ENCODE assay signal across 15 cellular contexts in the genomic region with DNA sequence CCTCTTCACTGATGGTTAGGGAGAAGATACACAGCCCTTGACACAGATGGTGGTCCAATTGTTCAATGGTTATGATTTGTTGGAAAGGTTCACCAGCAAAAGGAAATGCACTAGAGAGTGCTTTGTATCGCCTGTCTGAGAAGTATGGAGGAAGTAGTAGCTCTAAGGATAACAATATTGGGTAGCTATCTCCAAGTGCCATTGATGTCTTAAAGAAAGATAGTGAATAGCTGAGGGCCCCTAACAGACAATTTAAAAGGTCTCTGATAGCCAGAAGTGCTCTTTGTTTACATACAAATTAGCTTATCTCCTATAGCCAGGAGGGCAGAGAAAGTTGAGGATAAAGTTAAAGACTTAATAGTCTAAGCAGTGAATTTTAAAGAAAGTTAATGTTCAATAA. TPM values are rescaled to one million over a fixed set of nuclear protein-coding genes. Genes with fewer than 3 reads are reported as not detected.
DNase-seq lines count a peak whose midpoint lies in the region; ATAC-seq lines count a peak whose summit lies in the region.
"Had no signal": no experiment of that assay in that cellular context is flagged by ENCODE, and none has a peak within 500 bp of the region (broad histone marks: within the 10 kb centered on the region; RNA-seq: fewer than 3 reads in every experiment).

No MANE protein-coding gene starts in this region.

- H3K4me3 Mint-ChIP-seq in activated CD4-positive, alpha-beta memory T cell treated with anti-CD3 and anti-CD28 coated beads, Interleukin-2, amount 10 ng/mL, durations not matched to agents 7 days and 5 days: no peak overlapping the region
- no peak overlapping the region for H3K4me3 Mint-ChIP-seq in activated CD4-positive, alpha-beta memory T cell treated with anti-CD3 and anti-CD28 coated beads for 36 hours
- H3K4me3 Mint-ChIP-seq in central memory CD8-positive, alpha-beta T cell: no peak overlapping the region
- H3K4me3 Mint-ChIP-seq in natural killer cell treated with Interleukin-12 subunit alpha and Interleukin-12 subunit beta and Interleukin-15 and Interleukin-18, amount 100 ng/mL, for 72 hours: peak overlapping the region; percentile 18

- H3K4me1 Mint-ChIP-seq in activated CD4-positive, alpha-beta memory T cell treated with anti-CD3 and anti-CD28 coated beads, Interleukin-2, amount 10 ng/mL, durations not matched to agents 7 days and 5 days: peaks cover 25% of the 10 kb centered on the region
- H3K4me1 Mint-ChIP-seq in activated CD4-positive, alpha-beta memory T cell treated with anti-CD3 and anti-CD28 coated beads for 36 hours (ENCODE audit: low read depth): peaks cover 21% of the 10 kb centered on the region
- H3K4me1 Mint-ChIP-seq in central memory CD8-positive, alpha-beta T cell: peaks cover 23% of the 10 kb centered on the region
- H3K4me1 Mint-ChIP-seq in natural killer cell treated with Interleukin-12 subunit alpha and Interleukin-12 subunit beta and Interleukin-15 and Interleukin-18, amount 100 ng/mL, for 72 hours (ENCODE audit: low read depth in 2 of 2): peaks cover 15 to 18% of the 10 kb centered on the region in 2 donors

- no peaks in the 10 kb centered on the region for H3K27me3 Mint-ChIP-seq in activated CD4-positive, alpha-beta memory T cell treated with anti-CD3 and anti-CD28 coated beads, Interleukin-2, amount 10 ng/mL, durations not matched to agents 7 days and 5 days
- no peaks in the 10 kb centered on the region for H3K27me3 Mint-ChIP-seq in activated CD4-positive, alpha-beta memory T cell treated with anti-CD3 and anti-CD28 coated beads for 36 hours
- no peaks in the 10 kb centered on the region for H3K27me3 Mint-ChIP-seq in central memory CD8-positive, alpha-beta T cell
- H3K27me3 Mint-ChIP-seq in natural killer cell treated with Interleukin-12 subunit alpha and Interleukin-12 subunit beta and Interleukin-15 and Interleukin-18, amount 100 ng/mL, for 72 hours: no peaks in the 10 kb centered on the region

- H3K9me3 Mint-ChIP-seq in activated CD4-positive, alpha-beta memory T cell treated with anti-CD3 and anti-CD28 coated beads, Interleukin-2, amount 10 ng/mL, durations not matched to agents 7 days and 5 days: peaks cover 21% of the 10 kb centered on the region
- H3K9me3 Mint-ChIP-seq in activated CD4-positive, alpha-beta memory T cell treated with anti-CD3 and anti-CD28 coated beads for 36 hours: peaks cover 18% of the 10 kb centered on the region
- no peaks in the 10 kb centered on the region for H3K9me3 Mint-ChIP-seq in central memory CD8-positive, alpha-beta T cell
- H3K9me3 Mint-ChIP-seq in natural killer cell treated with Interleukin-12 subunit alpha and Interleukin-12 subunit beta and Interleukin-15 and Interleukin-18, amount 100 ng/mL, for 72 hours: peaks cover 3% of the 10 kb centered on the region

- peaks cover 9% of the 10 kb centered on the region for H3K36me3 Mint-ChIP-seq in activated CD4-positive, alpha-beta memory T cell treated with anti-CD3 and anti-CD28 coated beads, Interleukin-2, amount 10 ng/mL, durations not matched to agents 7 days and 5 days (ENCODE audit: low read depth)
- H3K36me3 Mint-ChIP-seq in activated CD4-positive, alpha-beta memory T cell treated with anti-CD3 and anti-CD28 coated beads for 36 hours: no peaks in the 10 kb centered on the region
- H3K36me3 Mint-ChIP-seq in central memory CD8-positive, alpha-beta T cell (ENCODE audit: insufficient read depth): peaks cover 3% of the 10 kb centered on the region
- H3K36me3 Mint-ChIP-seq in natural killer cell treated with Interleukin-12 subunit alpha and Interleukin-12 subunit beta and Interleukin-15 and Interleukin-18, amount 100 ng/mL, for 72 hours: peaks cover 7% of the 10 kb centered on the region

- H3K27ac Mint-ChIP-seq in activated CD4-positive, alpha-beta memory T cell treated with anti-CD3 and anti-CD28 coated beads, Interleukin-2, amount 10 ng/mL, durations not matched to agents 7 days and 5 days: peak overlapping the region; percentile 57
- no peak overlapping the region for H3K27ac Mint-ChIP-seq in activated CD4-positive, alpha-beta memory T cell treated with anti-CD3 and anti-CD28 coated beads for 36 hours
- no peak overlapping the region for H3K27ac Mint-ChIP-seq in central memory CD8-positive, alpha-beta T cell (ENCODE audit: low read depth)
- no peak overlapping the region for H3K27ac Mint-ChIP-seq in natural killer cell treated with Interleukin-12 subunit alpha and Interleukin-12 subunit beta and Interleukin-15 and Interleukin-18, amount 100 ng/mL, for 72 hours

- DNase-seq in activated CD4-positive, alpha-beta memory T cell treated with anti-CD3 and anti-CD28 coated beads, Interleukin-2, amount 10 ng/mL, durations not matched to agents 7 days and 5 days: no peak
- DNase-seq in activated CD4-positive, alpha-beta memory T cell treated with anti-CD3 and anti-CD28 coated beads for 36 hours: no peak
- DNase-seq in CMK (ENCODE audit: low read depth) (peak; percentile 81), SKM-1 treated with dmso at 0.1 percent for 144 hours (lab: John Stamatoyannopoulos, UW; ENCODE audit: unreplicated experiment) (no peak)
- no peak for DNase-seq in central memory CD8-positive, alpha-beta T cell (ENCODE audit: low spot score in 2 of 2)
- no peak for DNase-seq in natural killer cell treated with Interleukin-12 subunit alpha and Interleukin-12 subunit beta and Interleukin-15 and Interleukin-18, amount 100 ng/mL, for 72 hours (ENCODE audit: low spot score)
- DNase-seq in stimulated activated naive CD8-positive, alpha-beta T cell treated with anti-CD3 and anti-CD28 coated beads, Interleukin-15, Interleukin-2, amounts not matched to agents 100 U/mL and 50 U/mL, for 24 hours: no peak
- DNase-seq: Caco-2, DMS153, GOT3, NCI-H187, NCI-H446, NCI-H69, RPMI8226 had no signal

- intact Hi-C loops in activated CD4-positive, alpha-beta memory T cell treated with anti-CD3 and anti-CD28 coated beads for 36 hours (cut with micrococcal nuclease): no loop called here

- peak; percentile 15 for ATAC-seq in central memory CD8-positive, alpha-beta T cell (replicated peaks; ENCODE audit: extremely low read depth, poor library complexity, severe bottlenecking)
- no peak for ATAC-seq in natural killer cell treated with Interleukin-12 subunit alpha and Interleukin-12 subunit beta and Interleukin-15 and Interleukin-18, amount 100 ng/mL, for 72 hours
- no peak for ATAC-seq in stimulated activated naive CD8-positive, alpha-beta T cell treated with anti-CD3 and anti-CD28 coated beads, Interleukin-15, Interleukin-2, amounts not matched to agents 100 U/mL and 50 U/mL, for 24 hours
- no peak for ATAC-seq in HG02763 (IDR thresholded peaks at IDR 0.05; ENCODE audit: unreplicated experiment)

- CTCF ChIA-PET in activated CD4-positive, alpha-beta memory T cell treated with anti-CD3 and anti-CD28 coated beads, Interleukin-2, amount 10 ng/mL, durations not matched to agents 7 days and 5 days (lab: Charles Lee): interaction anchor here (0.6 to 1.6 kb wide), 3 partner anchors 13 to 261 kb away, joined by 3 to 8 read pairs (median 4); a partner anchor contains a TSS
- CTCF ChIA-PET in activated CD4-positive, alpha-beta memory T cell treated with anti-CD3 and anti-CD28 coated beads for 36 hours (lab: Charles Lee): no interaction called here

- POLR2A ChIA-PET in activated CD4-positive, alpha-beta memory T cell treated with anti-CD3 and anti-CD28 coated beads, Interleukin-2, amount 10 ng/mL, durations not matched to agents 7 days and 5 days (lab: Charles Lee): interaction anchor here (1.3 to 3.7 kb wide), 2 partner anchors 11 to 34 kb away, joined by 7 to 19 read pairs; a partner anchor contains a TSS
- POLR2A ChIA-PET in activated CD4-positive, alpha-beta memory T cell treated with anti-CD3 and anti-CD28 coated beads for 36 hours (lab: Charles Lee): interaction anchor here (0.6 kb wide), 1 partner anchor 63 kb away, joined by 4 read pairs; no protein-coding TSS in a partner anchor

RNA-seq across cellular contexts. Expression of a gene that starts 33.9 kb away (rescaled TPM):
- 10 to 100 TPM; 39.2 to 45.3 TPM for total RNA-seq in activated CD4-positive, alpha-beta memory T cell treated with anti-CD3 and anti-CD28 coated beads, Interleukin-2, amount 10 ng/mL, durations not matched to agents 7 days and 5 days
- total RNA-seq in activated CD4-positive, alpha-beta memory T cell treated with anti-CD3 and anti-CD28 coated beads for 36 hours: 10 to 100 TPM; 26.6 to 30.7 TPM
- 10 to 100 TPM; 34.9 to 45.2 TPM for total RNA-seq in natural killer cell treated with Interleukin-12 subunit alpha and Interleukin-12 subunit beta and Interleukin-15 and Interleukin-18, amount 100 ng/mL, for 72 hours
